ENCODE assay signal across 16 cellular contexts in genomic region chr10:34759837-34760215, GRCh38. TPM values are rescaled to one million over a fixed set of nuclear protein-coding genes. Genes with fewer than 3 reads are reported as not detected.
DNase-seq lines count a peak whose midpoint lies in the region; ATAC-seq and TF ChIP-seq lines count a peak whose summit lies in the region.
"Had no signal": no experiment of that assay in that cellular context is flagged by ENCODE, and none has a peak within 500 bp of the region (broad histone marks: within the 10 kb centered on the region; RNA-seq: fewer than 3 reads in every experiment).

No MANE protein-coding gene starts in this region.

- H3K36me3 ChIP-seq in SK-N-MC (ENCODE audit: insufficient read depth, low read length) (no peaks in the 10 kb centered on the region), psoas muscle (ENCODE audit: insufficient read depth in 1 of 2, low read depth in 1 of 2) (no peaks in the 10 kb centered on the region), HAP-1 (replicated peaks) (no peaks in the 10 kb centered on the region)
- H3K36me3 ChIP-seq: BLaER1 treated with 17β-estradiol and CSF1 and Interleukin-3, amounts not matched to agents 10 nM and 100 nM had no signal

- H3K27me3 Mint-ChIP-seq in Calu3 (ENCODE audit: unreplicated experiment): no peaks in the 10 kb centered on the region
- H3K27me3 Mint-ChIP-seq in activated CD4-positive, alpha-beta memory T cell treated with anti-CD3 and anti-CD28 coated beads for 36 hours: peaks cover 15% of the 10 kb centered on the region

- H3K36me3 Mint-ChIP-seq in Calu3 (ENCODE audit: insufficient read depth, unreplicated experiment): peaks cover 40% of the 10 kb centered on the region
- H3K36me3 Mint-ChIP-seq in activated CD4-positive, alpha-beta memory T cell treated with anti-CD3 and anti-CD28 coated beads for 36 hours: no peaks in the 10 kb centered on the region
- H3K36me3 Mint-ChIP-seq: CD8-positive, alpha-beta T cell had no signal

- WGBS in psoas muscle, 3 donors: 65 to 84% (median 80%) methylated on average over 6 of the region's 6 CpGs

- peaks cover 81% of the 10 kb centered on the region for H3K4me1 Mint-ChIP-seq in Calu3 (ENCODE audit: low read depth, unreplicated experiment)
- peaks cover 5% of the 10 kb centered on the region for H3K4me1 Mint-ChIP-seq in activated CD4-positive, alpha-beta memory T cell treated with anti-CD3 and anti-CD28 coated beads for 36 hours (ENCODE audit: low read depth)

- H3K27ac ChIP-seq in SK-N-MC (peak overlapping the region; percentile 88), epithelial cell of prostate (peak overlapping the region; percentile 89), psoas muscle (peak overlapping the region; percentile 83)
- H3K27ac ChIP-seq: BLaER1 treated with 17β-estradiol and CSF1 and Interleukin-3, amounts not matched to agents 10 nM and 100 nM had no signal

- CTCF ChIA-PET in Calu3 (lab: Charles Lee): interaction anchor here (0.5 kb wide), 1 partner anchor 1624 kb away, joined by 5 read pairs; no protein-coding TSS in a partner anchor
- CTCF ChIA-PET in activated CD4-positive, alpha-beta memory T cell treated with anti-CD3 and anti-CD28 coated beads for 36 hours (lab: Charles Lee): no interaction called here

- intact Hi-C loops in Calu3 (cut with micrococcal nuclease; ENCODE audit: unreplicated experiment): no loop called here
- intact Hi-C loops in psoas muscle (cut with DNase I): no loop called here
- intact Hi-C loops in activated CD4-positive, alpha-beta memory T cell treated with anti-CD3 and anti-CD28 coated beads for 36 hours (cut with micrococcal nuclease): no loop called here

- peaks cover 74% of the 10 kb centered on the region for H3K4me1 ChIP-seq in psoas muscle
- H3K4me1 ChIP-seq in HAP-1: no peaks in the 10 kb centered on the region

- POLR2A ChIA-PET in activated CD4-positive, alpha-beta memory T cell treated with anti-CD3 and anti-CD28 coated beads for 36 hours (lab: Charles Lee): no interaction called here

- peaks cover 6% of the 10 kb centered on the region for H3K9me3 Mint-ChIP-seq in Calu3 (ENCODE audit: low read depth, unreplicated experiment)
- no peaks in the 10 kb centered on the region for H3K9me3 Mint-ChIP-seq in activated CD4-positive, alpha-beta memory T cell treated with anti-CD3 and anti-CD28 coated beads for 36 hours
- H3K9me3 Mint-ChIP-seq: CD8-positive, alpha-beta T cell; GM23338 had no signal

- H3K9ac ChIP-seq in SK-N-MC (ENCODE audit: insufficient read length): no peak overlapping the region
- H3K9ac ChIP-seq: BLaER1 treated with 17β-estradiol and CSF1 and Interleukin-3, amounts not matched to agents 10 nM and 100 nM had no signal

- no peak overlapping the region for H3K4me3 Mint-ChIP-seq in Calu3 (ENCODE audit: low read depth, unreplicated experiment)
- H3K4me3 Mint-ChIP-seq in activated CD4-positive, alpha-beta memory T cell treated with anti-CD3 and anti-CD28 coated beads for 36 hours: no peak overlapping the region
- H3K4me3 Mint-ChIP-seq: CD8-positive, alpha-beta T cell; GM23338 had no signal

- in situ Hi-C loops in HAP-1 (cut with MboI; ENCODE audit: low sequenced_read_pairs): no loop called here

- H3K9me3 ChIP-seq in SK-N-MC (ENCODE audit: low read depth, low read length) (no peaks in the 10 kb centered on the region), psoas muscle (no peaks in the 10 kb centered on the region), HAP-1 (no peaks in the 10 kb centered on the region)

- H3K27me3 ChIP-seq in psoas muscle (ENCODE audit: insufficient read depth in 3 of 3, low read length in 2 of 3) (no peaks in the 10 kb centered on the region), HAP-1 (ENCODE audit: low read depth) (no peaks in the 10 kb centered on the region)
- H3K27me3 ChIP-seq: BLaER1 treated with 17β-estradiol and CSF1 and Interleukin-3, amounts not matched to agents 10 nM and 100 nM had no signal

- no TSS peak for BruUV-seq in Calu3 (replicated peaks; lab: Mats Ljungman, UMichigan)

- TF ChIP-seq CTCF in Calu3 (IDR thresholded peaks at IDR 0.05; ENCODE audit: unreplicated experiment): no peak
- no peak for TF ChIP-seq CTCF in psoas muscle (IDR thresholded peaks at IDR 0.05)

- H3K4me3 ChIP-seq in SK-N-MC: peak overlapping the region; percentile 41
- H3K4me3 ChIP-seq in psoas muscle: no peak overlapping the region
- no peak overlapping the region for H3K4me3 ChIP-seq in HAP-1
- H3K4me3 ChIP-seq: BLaER1 treated with 17β-estradiol and CSF1 and Interleukin-3, amounts not matched to agents 10 nM and 100 nM; GM12878; GM23338 had no signal

- ATAC-seq in psoas muscle: no peak
- ATAC-seq: CD8-positive, alpha-beta T cell; GM12878 had no signal

- peak overlapping the region; percentile 100 for H3K27ac Mint-ChIP-seq in Calu3 (ENCODE audit: unreplicated experiment)
- no peak overlapping the region for H3K27ac Mint-ChIP-seq in activated CD4-positive, alpha-beta memory T cell treated with anti-CD3 and anti-CD28 coated beads for 36 hours
- H3K27ac Mint-ChIP-seq: CD8-positive, alpha-beta T cell had no signal

- DNase-seq in Calu3: no peak
- DNase-seq in SK-N-MC (ENCODE audit: low read depth, low spot score): no peak
- no peak for DNase-seq in epithelial cell of prostate (ENCODE audit: low read depth, low spot score)
- no peak for DNase-seq in psoas muscle
- DNase-seq in activated CD4-positive, alpha-beta memory T cell treated with anti-CD3 and anti-CD28 coated beads for 36 hours: no peak
- DNase-seq in activated CD4-positive, CD25-positive, alpha-beta regulatory T cell (lab: John Stamatoyannopoulos, UW): no peak
- no peak for DNase-seq in HAP-1 (ENCODE audit: low spot score in 2 of 2)
- no peak for DNase-seq in NCI-H1694 (lab: John Stamatoyannopoulos, UW)
- DNase-seq: CD8-positive, alpha-beta T cell; NCI-H1105 treated with DMSO at 0.1 percent for 48 hours; NCI-H1694 treated with DMSO at 0.1 percent for 48 hours; NCI-H2107; NCI-H2227 treated with DMSO at 0.1 percent for 48 hours had no signal

RNA-seq across cellular contexts. Expression of gene PARD3, which starts 55.3 kb away (rescaled TPM):
- 57.6 and 62.4 TPM in 2 replicates for total RNA-seq in Calu3 (2022)
- 10 to 100 TPM; 52.7 to 84.4 (median 63.3) TPM for total RNA-seq in psoas muscle
- polyA plus RNA-seq in psoas muscle: 10 to 100 TPM; 20.2 to 53.4 (median 29.0) TPM
- total RNA-seq in activated CD4-positive, alpha-beta memory T cell treated with anti-CD3 and anti-CD28 coated beads for 36 hours: 1 to 10 TPM in 1 of 2 experiments, under 1 TPM in 1; 0.93 to 1.2 TPM

Comparison
In these comparisons a context has a peak if more than half of its experiments do, and no peak if none do; other contexts are left out.
1. RNA of gene PARD3, which starts 55.3 kb away (total RNA-seq): 52.7 to 84.4 TPM in psoas muscle and 57.6 to 62.4 TPM in Calu3; 0.93 to 1.2 TPM in activated CD4-positive, alpha-beta memory T cell treated with anti-CD3 and anti-CD28 coated beads for 36 hours; every median in the first group is over 10 times any median in the second.
2. Peak in every context shown above with its lines, with median percentiles within 50 percentile points of each other: H3K27ac ChIP-seq.